ENCODE assay signal across 1 cellular context in the genomic region with DNA sequence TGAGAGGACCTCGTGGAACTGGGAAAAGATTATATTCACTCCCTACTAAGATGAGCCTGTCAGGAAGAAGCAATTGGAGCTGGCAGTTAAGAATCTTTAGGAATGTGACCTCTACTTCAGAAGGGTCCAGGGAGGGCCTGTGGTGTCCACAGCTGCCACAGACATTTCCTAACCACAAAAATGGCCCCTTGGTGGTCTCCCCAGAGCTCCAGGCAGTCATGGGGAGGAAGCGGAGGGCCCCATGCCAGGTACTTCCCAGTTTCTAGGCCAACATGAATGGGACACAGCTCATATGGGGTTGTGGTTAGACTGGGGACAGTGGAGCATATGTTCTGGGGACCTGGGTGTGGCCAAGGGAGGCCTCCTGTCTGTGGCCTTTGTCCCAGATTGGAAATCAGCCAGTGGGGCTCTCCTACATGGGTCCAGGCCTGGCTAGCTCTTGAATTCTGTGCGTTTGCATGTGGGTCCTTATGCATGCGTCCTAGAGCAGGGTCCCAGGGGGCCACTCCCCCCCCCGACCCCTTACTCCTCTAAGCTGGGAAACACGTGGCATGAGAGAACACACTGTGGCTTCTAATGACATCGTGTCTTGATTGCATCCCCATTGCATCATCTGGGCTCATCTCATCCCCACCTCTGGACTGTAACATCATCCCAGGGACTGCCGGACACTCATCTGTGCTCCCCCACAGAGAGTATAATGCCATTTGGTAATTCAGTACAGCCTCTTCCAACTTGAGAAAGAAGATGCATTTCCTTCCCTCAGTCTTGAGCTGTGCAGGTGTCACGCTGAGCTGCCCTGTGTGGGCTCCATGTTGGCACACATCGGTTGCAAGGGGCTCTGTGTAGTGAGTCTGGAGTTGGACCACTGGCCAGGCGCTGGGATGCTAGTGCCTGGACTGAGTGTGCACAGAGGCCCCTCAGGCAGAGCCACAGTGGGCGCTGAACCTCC.
TF ChIP-seq lines count a peak whose summit lies in the region.

No MANE protein-coding gene starts in this region.

TF ChIP-seq in IMR-90, 13 proteins besides CTCF, POLR2A, EP300 and RAD21:
- TF ChIP-seq CHD1 (IDR thresholded peaks at IDR 0.05; ENCODE audit: low read depth, low read length) (no peak), BHLHE40 (IDR thresholded peaks at IDR 0.05; ENCODE audit: low read depth, low read length) (peak; percentile 11; the same call in 1 of the 2 replicates), CEBPB (IDR thresholded peaks at IDR 0.05; ENCODE audit: low read depth, low read length) (peak; percentile 95)
- TF ChIP-seq, protein P1, sequence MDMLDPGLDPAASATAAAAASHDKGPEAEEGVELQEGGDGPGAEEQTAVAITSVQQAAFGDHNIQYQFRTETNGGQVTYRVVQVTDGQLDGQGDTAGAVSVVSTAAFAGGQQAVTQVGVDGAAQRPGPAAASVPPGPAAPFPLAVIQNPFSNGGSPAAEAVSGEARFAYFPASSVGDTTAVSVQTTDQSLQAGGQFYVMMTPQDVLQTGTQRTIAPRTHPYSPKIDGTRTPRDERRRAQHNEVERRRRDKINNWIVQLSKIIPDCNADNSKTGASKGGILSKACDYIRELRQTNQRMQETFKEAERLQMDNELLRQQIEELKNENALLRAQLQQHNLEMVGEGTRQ (IDR thresholded peaks at IDR 0.05; ENCODE audit: low read depth, low read length), result no peak
